8 cellular contexts compared by ENCODE assay signal in genomic region chr5:176060472-176061268, GRCh38.
DNase-seq lines count a peak whose midpoint lies in the region; ATAC-seq and TF ChIP-seq lines count a peak whose summit lies in the region.
"Not testable (repeated sequence)": the region's sequence is repeated elsewhere in the genome, so short reads cannot be mapped to it uniquely, and the experiment has no call there.

No MANE protein-coding gene starts in this region.

- H3K36me3 ChIP-seq in CD8-positive, alpha-beta T cell (ENCODE audit: insufficient read depth, low read length) = not testable (repeated sequence)

- H3K27ac ChIP-seq in CD8-positive, alpha-beta T cell (ENCODE audit: low read depth, low read length); right cardiac atrium (ENCODE audit: low read length): not testable (repeated sequence)

- intact Hi-C loops in CD8-positive, alpha-beta T cell (cut with DNase I, micrococcal nuclease); right cardiac atrium (cut with DNase I): not testable (repeated sequence)

- H3K9me3 Mint-ChIP-seq in CD8-positive, alpha-beta T cell; central memory CD8-positive, alpha-beta T cell; natural killer cell treated with Interleukin-12 subunit alpha and Interleukin-12 subunit beta and Interleukin-15 and Interleukin-18, amount 100 ng/mL, for 72 hours; stimulated activated naive CD8-positive, alpha-beta T cell treated with anti-CD3 and anti-CD28 coated beads, Interleukin-15, amount 100 ng/mL, for 72 hours: not testable (repeated sequence)

- peak; percentile 99 for ATAC-seq in CD8-positive, alpha-beta T cell
- ATAC-seq in GM21526 (IDR thresholded peaks at IDR 0.05; ENCODE audit: low FRiP score, unreplicated experiment) = peak; percentile 59
- ATAC-seq in T-helper 17 cell = peak; percentile 93
- peak; percentile 94 for ATAC-seq in central memory CD8-positive, alpha-beta T cell (replicated peaks; ENCODE audit: extremely low read depth, poor library complexity, severe bottlenecking)
- ATAC-seq in right cardiac atrium = peak; percentile 77 to 82
- ATAC-seq in natural killer cell treated with Interleukin-12 subunit alpha and Interleukin-12 subunit beta and Interleukin-15 and Interleukin-18, amount 100 ng/mL, for 72 hours = peak; percentile 78 to 94
- peak; percentile 98 for ATAC-seq in stimulated activated naive CD8-positive, alpha-beta T cell treated with anti-CD3 and anti-CD28 coated beads, Interleukin-15, amount 100 ng/mL, for 72 hours

- not testable (repeated sequence) for H3K27ac Mint-ChIP-seq in CD8-positive, alpha-beta T cell; T-helper 17 cell; central memory CD8-positive, alpha-beta T cell (ENCODE audit: low read depth); natural killer cell treated with Interleukin-12 subunit alpha and Interleukin-12 subunit beta and Interleukin-15 and Interleukin-18, amount 100 ng/mL, for 72 hours
- peak overlapping the region in 1 of 2 donors; percentile 48 for H3K27ac Mint-ChIP-seq in stimulated activated naive CD8-positive, alpha-beta T cell treated with anti-CD3 and anti-CD28 coated beads, Interleukin-15, amount 100 ng/mL, for 72 hours

- under 1% methylated on average over 17 of the region's 65 CpGs for WGBS in right cardiac atrium

- H3K4me1 ChIP-seq in CD8-positive, alpha-beta T cell (ENCODE audit: insufficient read depth, low read length); right cardiac atrium (ENCODE audit: control insufficient read depth, insufficient read depth, low read length): not testable (repeated sequence)

- H3K9me3 ChIP-seq in CD8-positive, alpha-beta T cell (ENCODE audit: low read length); T-helper 17 cell (ENCODE audit: control insufficient read depth, low read length, poor library complexity, severe bottlenecking); right cardiac atrium (ENCODE audit: control insufficient read depth, low read length): not testable (repeated sequence)

- not testable (repeated sequence) for H3K36me3 Mint-ChIP-seq in CD8-positive, alpha-beta T cell; T-helper 17 cell (ENCODE audit: low read depth); central memory CD8-positive, alpha-beta T cell (ENCODE audit: insufficient read depth); natural killer cell treated with Interleukin-12 subunit alpha and Interleukin-12 subunit beta and Interleukin-15 and Interleukin-18, amount 100 ng/mL, for 72 hours

- POLR2A ChIA-PET in CD8-positive, alpha-beta T cell (lab: Charles Lee) = not testable (repeated sequence)

- H3K27me3 Mint-ChIP-seq in CD8-positive, alpha-beta T cell (ENCODE audit: low read depth); T-helper 17 cell; central memory CD8-positive, alpha-beta T cell; natural killer cell treated with Interleukin-12 subunit alpha and Interleukin-12 subunit beta and Interleukin-15 and Interleukin-18, amount 100 ng/mL, for 72 hours; stimulated activated naive CD8-positive, alpha-beta T cell treated with anti-CD3 and anti-CD28 coated beads, Interleukin-15, amount 100 ng/mL, for 72 hours: not testable (repeated sequence)

- TF ChIP-seq CTCF in CD8-positive, alpha-beta T cell (IDR thresholded peaks at IDR 0.05) = not testable (repeated sequence)

- not testable (repeated sequence) for H3K4me3 Mint-ChIP-seq in CD8-positive, alpha-beta T cell; central memory CD8-positive, alpha-beta T cell; natural killer cell treated with Interleukin-12 subunit alpha and Interleukin-12 subunit beta and Interleukin-15 and Interleukin-18, amount 100 ng/mL, for 72 hours
- peak overlapping the region; percentile 68 for H3K4me3 Mint-ChIP-seq in T-helper 17 cell
- H3K4me3 Mint-ChIP-seq in stimulated activated naive CD8-positive, alpha-beta T cell treated with anti-CD3 and anti-CD28 coated beads, Interleukin-15, amount 100 ng/mL, for 72 hours = peak overlapping the region; percentile 47 to 73

- H3K4me1 Mint-ChIP-seq in CD8-positive, alpha-beta T cell (ENCODE audit: low read depth); T-helper 17 cell; central memory CD8-positive, alpha-beta T cell; natural killer cell treated with Interleukin-12 subunit alpha and Interleukin-12 subunit beta and Interleukin-15 and Interleukin-18, amount 100 ng/mL, for 72 hours (ENCODE audit: low read depth in 2 of 2); stimulated activated naive CD8-positive, alpha-beta T cell treated with anti-CD3 and anti-CD28 coated beads, Interleukin-15, amount 100 ng/mL, for 72 hours: not testable (repeated sequence)

- not testable (repeated sequence) for DNase-seq in CD8-positive, alpha-beta T cell; T-helper 17 cell; central memory CD8-positive, alpha-beta T cell (ENCODE audit: low spot score in 2 of 2); natural killer cell treated with Interleukin-12 subunit alpha and Interleukin-12 subunit beta and Interleukin-15 and Interleukin-18, amount 100 ng/mL, for 72 hours (ENCODE audit: low spot score)
- DNase-seq in activated T-cell treated with anti-CD3 and anti-CD28 coated beads, Interleukin-2, amount 50 U/mL, for 1 hour = peak; percentile 49
- DNase-seq in right cardiac atrium = peak in 1 of 3 donors; percentile 2
- peak; percentile 44 to 57 for DNase-seq in stimulated activated naive CD8-positive, alpha-beta T cell treated with anti-CD3 and anti-CD28 coated beads, Interleukin-15, amount 100 ng/mL, for 72 hours

- peak overlapping the region; percentile 27 for H3K4me3 ChIP-seq in CD8-positive, alpha-beta T cell (ENCODE audit: low read depth, low read length)
- not testable (repeated sequence) for H3K4me3 ChIP-seq in right cardiac atrium (ENCODE audit: low read length)

- CTCF ChIA-PET in CD8-positive, alpha-beta T cell (lab: Charles Lee) = not testable (repeated sequence)

- not testable (repeated sequence) for H3K27me3 ChIP-seq in CD8-positive, alpha-beta T cell (ENCODE audit: insufficient read depth, low read length); right cardiac atrium (ENCODE audit: control insufficient read depth, insufficient read depth)
